ENCODE assay signal across 8 cellular contexts in the genomic region with DNA sequence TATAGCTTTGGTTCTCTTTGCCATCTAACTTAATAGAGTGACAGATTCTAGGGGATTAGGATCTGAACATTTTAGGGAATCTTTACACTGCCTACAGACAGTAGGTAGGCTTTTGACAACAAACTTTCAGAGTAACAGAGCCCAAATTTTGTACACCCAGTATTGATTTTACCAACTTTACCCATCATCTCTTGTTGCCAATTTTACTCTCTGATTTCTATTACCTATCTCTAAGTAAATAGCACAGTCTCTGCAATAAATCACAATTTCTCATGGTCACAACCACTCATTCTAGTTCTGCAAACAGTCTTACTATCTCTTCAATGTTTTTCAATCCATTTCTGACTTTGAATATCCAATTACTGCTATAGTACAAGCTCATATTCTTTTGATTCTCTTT.
"Had no signal": no experiment of that assay in that cellular context is flagged by ENCODE, and none has a peak within 500 bp of the region (broad histone marks: within the 10 kb centered on the region; RNA-seq: fewer than 3 reads in every experiment).

No MANE protein-coding gene starts in this region.

- H3K9ac ChIP-seq: KMS-11 had no signal

- H3K27ac ChIP-seq: HL-60, KMS-11 had no signal

- H3K4me2 ChIP-seq: KMS-11 had no signal

- ATAC-seq: K562 had no signal

- FAIRE-seq: HTR-8/SVneo, K562 had no signal

- H3K4me3 ChIP-seq: K562 had no signal

- DNase-seq: IMR-90, Karpas-422, KBM-7, KG1 had no signal
